9 cellular contexts compared by ENCODE assay signal in genomic region chr1:234533975-234534876, GRCh38. TPM values are rescaled to one million over a fixed set of nuclear protein-coding genes. Genes with fewer than 3 reads are reported as not detected.
DNase-seq lines count a peak whose midpoint lies in the region; ATAC-seq, FAIRE-seq and TF ChIP-seq lines count a peak whose summit lies in the region.
"Had no signal": no experiment of that assay in that cellular context is flagged by ENCODE, and none has a peak within 500 bp of the region (broad histone marks: within the 10 kb centered on the region; RNA-seq: fewer than 3 reads in every experiment).

No MANE protein-coding gene starts in this region.

- H2AFZ ChIP-seq in HepG2 (ENCODE audit: low read length), result no peak overlapping the region

- intact Hi-C loops in breast epithelium (cut with DNase I; ENCODE audit: low total_unique reads), result loop anchor here (10.0 kb wide), 1 partner anchor 71 kb away; no protein-coding TSS in a partner anchor
- intact Hi-C loops in HepG2 (cut with micrococcal nuclease; ENCODE audit: unreplicated experiment), result no loop called here

- peaks cover 19 to 67% of the 10 kb centered on the region in 2 donors for H3K4me1 ChIP-seq in breast epithelium
- peaks cover 76% of the 10 kb centered on the region for H3K4me1 ChIP-seq in HepG2 (ENCODE audit: insufficient read depth, low read length)

- no peak overlapping the region for H3K4me3 Mint-ChIP-seq in stimulated activated memory B cell treated with anti-CD40 and anti-IgM and Interleukin-4, amounts not matched to agents 10 μg/mL and 1 μg/mL and 100 μg/mL, for 72 hours
- H3K4me3 Mint-ChIP-seq: activated naive CD4-positive, alpha-beta T cell treated with anti-CD3 and anti-CD28 coated beads, Interleukin-2, amount 50 U/mL, for 24 hours had no signal

- peak overlapping the region; percentile 98 for H3K27ac ChIP-seq in breast epithelium
- no peak overlapping the region for H3K27ac ChIP-seq in HepG2 (ENCODE audit: extremely low read length, insufficient read depth, low read length)
- peak overlapping the region; percentile 90 for H3K27ac ChIP-seq in temporal lobe (ENCODE audit: low read depth, low read length)

- no peaks in the 10 kb centered on the region for H3K27me3 ChIP-seq in breast epithelium
- H3K27me3 ChIP-seq in HepG2 (ENCODE audit: control insufficient read depth in 1 of 2, insufficient read depth in 2 of 2, low read length in 2 of 2), result no peaks in the 10 kb centered on the region; a peak in 2 of 5 replicates

- ATAC-seq in HepG2 (no peak), GM19463 (IDR thresholded peaks at IDR 0.05; ENCODE audit: unreplicated experiment) (no peak)
- no peak for ATAC-seq in stimulated activated memory B cell treated with anti-CD40 and anti-IgM and Interleukin-4, amounts not matched to agents 10 μg/mL and 1 μg/mL and 100 μg/mL, for 72 hours

- FAIRE-seq in HepG2 (lab: Jason Lieb, UNC), result no peak

- no peaks in the 10 kb centered on the region for H3K79me2 ChIP-seq in HepG2 (ENCODE audit: insufficient read depth, low read length)

- CTCF ChIA-PET in HepG2 (lab: Yijun Ruan, JAX; ENCODE audit: low intra/inter-chr PET ratio, low total read pairs), result no interaction called here

- no peak for TF ChIP-seq EP300 in HepG2 (IDR thresholded peaks at IDR 0.05; ENCODE audit: low read depth in 2 of 2, low read length in 2 of 2)
- no peak for TF ChIP-seq EP300 in HepG2 (CRISPR knock-in tag; IDR thresholded peaks at IDR 0.05; ENCODE audit: borderline replicate concordance)

- H3K27ac Mint-ChIP-seq in stimulated activated memory B cell treated with anti-CD40 and anti-IgM and Interleukin-4, amounts not matched to agents 10 μg/mL and 1 μg/mL and 100 μg/mL, for 72 hours, result no peak overlapping the region
- H3K27ac Mint-ChIP-seq: activated naive CD4-positive, alpha-beta T cell treated with anti-CD3 and anti-CD28 coated beads, Interleukin-2, amount 50 U/mL, for 24 hours had no signal

- no peak overlapping the region for H3K9ac ChIP-seq in HepG2 (ENCODE audit: insufficient read depth, low read depth, low read length)

- no peaks in the 10 kb centered on the region for H3K27me3 Mint-ChIP-seq in stimulated activated memory B cell treated with anti-CD40 and anti-IgM and Interleukin-4, amounts not matched to agents 10 μg/mL and 1 μg/mL and 100 μg/mL, for 72 hours

- in situ Hi-C loops in HepG2 (cut with HindIII; ENCODE audit: extremely low pct_ligation_motif_present, low pct_unique_long_range_greater_than_20kb), result no loop called here

- H3K36me3 ChIP-seq in breast epithelium, result no peaks in the 10 kb centered on the region
- H3K36me3 ChIP-seq in HepG2 (replicated peaks in 1 of 2; ENCODE audit: control insufficient read depth in 1 of 2, insufficient read depth in 2 of 2, low read length in 2 of 2), result no peaks in the 10 kb centered on the region

- TF ChIP-seq RAD21 in HepG2 (CRISPR knock-in tag; IDR thresholded peaks at IDR 0.05), result no peak

- H4K20me1 ChIP-seq in HepG2 (ENCODE audit: insufficient read depth, low read length), result no peaks in the 10 kb centered on the region

- peak overlapping the region in 1 of 3 donors; percentile 8 for H3K4me3 ChIP-seq in breast epithelium
- H3K4me3 ChIP-seq in HepG2 (replicated peaks in 1 of 3; ENCODE audit: insufficient read depth in 1 of 3, low read depth in 2 of 3, low read length in 3 of 3), result no peak overlapping the region

- H3K9me3 Mint-ChIP-seq in stimulated activated memory B cell treated with anti-CD40 and anti-IgM and Interleukin-4, amounts not matched to agents 10 μg/mL and 1 μg/mL and 100 μg/mL, for 72 hours, result no peaks in the 10 kb centered on the region
- H3K9me3 Mint-ChIP-seq: activated naive CD4-positive, alpha-beta T cell treated with anti-CD3 and anti-CD28 coated beads, Interleukin-2, amount 50 U/mL, for 24 hours had no signal

- TF ChIP-seq CTCF in breast epithelium (IDR thresholded peaks at IDR 0.05), result no peak
- TF ChIP-seq CTCF in HepG2 (CRISPR knock-in tag; IDR thresholded peaks at IDR 0.05), result no peak
- no peak for TF ChIP-seq CTCF in GM10266 (IDR thresholded peaks at IDR 0.05; ENCODE audit: control insufficient read depth, insufficient read depth, low read depth, missing control alignments)

- peaks cover 6% of the 10 kb centered on the region for H3K4me1 Mint-ChIP-seq in stimulated activated memory B cell treated with anti-CD40 and anti-IgM and Interleukin-4, amounts not matched to agents 10 μg/mL and 1 μg/mL and 100 μg/mL, for 72 hours
- H3K4me1 Mint-ChIP-seq: activated naive CD4-positive, alpha-beta T cell treated with anti-CD3 and anti-CD28 coated beads, Interleukin-2, amount 50 U/mL, for 24 hours had no signal

- TF ChIP-seq POLR2A in breast epithelium (IDR thresholded peaks at IDR 0.05), result no peak
- no peak for TF ChIP-seq POLR2A in HepG2 (IDR thresholded peaks at IDR 0.05; ENCODE audit: insufficient read depth in 1 of 2, low read depth in 2 of 2, low read length in 2 of 2)

- H3K4me2 ChIP-seq in HepG2 (ENCODE audit: low read depth, low read length), result peak overlapping the region; percentile 50

- H3K36me3 Mint-ChIP-seq in stimulated activated memory B cell treated with anti-CD40 and anti-IgM and Interleukin-4, amounts not matched to agents 10 μg/mL and 1 μg/mL and 100 μg/mL, for 72 hours, result no peaks in the 10 kb centered on the region
- H3K36me3 Mint-ChIP-seq: activated naive CD4-positive, alpha-beta T cell treated with anti-CD3 and anti-CD28 coated beads, Interleukin-2, amount 50 U/mL, for 24 hours had no signal

- DNase-seq in NCI-H1417 (lab: John Stamatoyannopoulos, UW) (peak in 2 of 3 experiments; percentile 53 to 85), breast epithelium (ENCODE audit: low spot score in 2 of 2) (peak; percentile 91 to 97), HepG2 (ENCODE audit: low spot score) (no peak), GM10266 (ENCODE audit: extremely low spot score) (no peak)
- DNase-seq in stimulated activated CD4-positive, alpha-beta T cell treated with anti-CD3 and anti-CD28 coated beads, Interleukin-12 subunit alpha, Interleukin-12 subunit beta, amount 100 ng/mL, for 4 hours, result no peak

- no TSS peak for BruUV-seq in HepG2 (replicated peaks; lab: Mats Ljungman, UMichigan)

- WGBS in HepG2 (ENCODE audit: low lambda C conversion rate), result 22% methylated on average over 14 of the region's 14 CpGs

- no peaks in the 10 kb centered on the region for H3K9me3 ChIP-seq in breast epithelium
- no peaks in the 10 kb centered on the region for H3K9me3 ChIP-seq in HepG2 (ENCODE audit: low read length)

- POLR2A ChIA-PET in HepG2 (lab: Yijun Ruan, JAX), result no interaction called here

TF ChIP-seq in HepG2, 621 proteins besides CTCF, POLR2A, EP300 and RAD21 (continues in another document):
- TF ChIP-seq ATF1 (CRISPR knock-in tag; IDR thresholded peaks at IDR 0.05) (no peak), SNRNP70 (IDR thresholded peaks at IDR 0.05; ENCODE audit: low read depth, low read length) (no peak), ETV5 (CRISPR knock-in tag; IDR thresholded peaks at IDR 0.05; ENCODE audit: borderline replicate concordance) (no peak), NR2F2 (IDR thresholded peaks at IDR 0.05; ENCODE audit: borderline replicate concordance, low read depth) (no peak), ZBTB7B (CRISPR knock-in tag; IDR thresholded peaks at IDR 0.05) (no peak), ZNF678 (CRISPR knock-in tag; IDR thresholded peaks at IDR 0.05) (no peak), SPEN (CRISPR knock-in tag; IDR thresholded peaks at IDR 0.05; ENCODE audit: low read depth) (no peak), SMYD3 (CRISPR knock-in tag; IDR thresholded peaks at IDR 0.05) (no peak), ZKSCAN5 (CRISPR knock-in tag; IDR thresholded peaks at IDR 0.05) (no peak)
- TF ChIP-seq, protein P1, sequence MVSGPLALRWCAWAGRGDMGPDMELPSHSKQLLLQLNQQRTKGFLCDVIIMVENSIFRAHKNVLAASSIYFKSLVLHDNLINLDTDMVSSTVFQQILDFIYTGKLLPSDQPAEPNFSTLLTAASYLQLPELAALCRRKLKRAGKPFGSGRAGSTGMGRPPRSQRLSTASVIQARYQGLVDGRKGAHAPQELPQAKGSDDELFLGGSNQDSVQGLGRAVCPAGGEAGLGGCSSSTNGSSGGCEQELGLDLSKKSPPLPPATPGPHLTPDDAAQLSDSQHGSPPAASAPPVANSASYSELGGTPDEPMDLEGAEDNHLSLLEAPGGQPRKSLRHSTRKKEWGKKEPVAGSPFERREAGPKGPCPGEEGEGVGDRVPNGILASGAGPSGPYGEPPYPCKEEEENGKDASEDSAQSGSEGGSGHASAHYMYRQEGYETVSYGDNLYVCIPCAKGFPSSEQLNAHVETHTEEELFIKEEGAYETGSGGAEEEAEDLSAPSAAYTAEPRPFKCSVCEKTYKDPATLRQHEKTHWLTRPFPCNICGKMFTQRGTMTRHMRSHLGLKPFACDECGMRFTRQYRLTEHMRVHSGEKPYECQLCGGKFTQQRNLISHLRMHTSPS (CRISPR knock-in tag; IDR thresholded peaks at IDR 0.05; ENCODE audit: low read depth), result no peak

RNA-seq across cellular contexts. Expression of gene TARBP1, which starts 55.2 kb away (rescaled TPM):
- total RNA-seq in breast epithelium (10 to 100 TPM; 12.3 to 39.2 (median 32.1) TPM), HepG2 (2016; rRNA removed; fragmentation: Illumina TruSeq; extraction: Trizol) (31.0 and 37.7 TPM in 2 replicates), temporal lobe (42.3 TPM)
- 8.0 and 10.9 TPM in 2 replicates for total RNA-seq in HepG2 (2016; cell fraction: cytosol; rRNA removed; fragmentation: Illumina TruSeq; extraction: Trizol; ENCODE audit: low read depth)
- total RNA-seq in HepG2 (2016; cell fraction: insoluble cytoplasmic fraction; rRNA removed; fragmentation: Illumina TruSeq; extraction: Trizol), result 33.0 and 39.2 TPM in 2 replicates
- 9.9 and 14.5 TPM in 2 replicates for total RNA-seq in HepG2 (2016; cell fraction: membrane; rRNA removed; fragmentation: Illumina TruSeq; extraction: Trizol)
- total RNA-seq in HepG2 (2016; cell fraction: nucleus; rRNA removed; fragmentation: Illumina TruSeq; extraction: Trizol), result 49.3 and 51.0 TPM in 2 replicates
- polyA plus RNA-seq in HepG2 (2011; rRNA removed), result 58.7 and 67.0 TPM in 2 replicates
- 15.2 and 18.3 TPM in 2 replicates for polyA plus RNA-seq in HepG2 (2011; cell fraction: cytosol; rRNA removed)
- 127 and 145 TPM in 2 replicates for polyA plus RNA-seq in HepG2 (2011; cell fraction: nucleus; rRNA removed)
- polyA plus RNA-seq in HepG2 (2012), result 31.2 and 34.3 TPM in 2 replicates
- polyA plus RNA-seq in HepG2 (2016; cell fraction: cytosol; fragmentation: Illumina TruSeq; extraction: Trizol; ENCODE audit: low read depth), result 1.00 and 1.2 TPM in 2 replicates
- polyA plus RNA-seq in HepG2 (2016; cell fraction: insoluble cytoplasmic fraction; fragmentation: Illumina TruSeq; extraction: Trizol; ENCODE audit: low read depth), result 26.8 and 27.3 TPM in 2 replicates
- polyA plus RNA-seq in HepG2 (2016; cell fraction: membrane; fragmentation: Illumina TruSeq; extraction: Trizol; ENCODE audit: low read depth), result 3.6 and 4.1 TPM in 2 replicates
- 121 and 134 TPM in 2 replicates for polyA plus RNA-seq in HepG2 (2016; cell fraction: nucleus; fragmentation: Illumina TruSeq; extraction: Trizol; ENCODE audit: insufficient read depth, low read depth)
- 15.4 and 29.8 TPM in 2 replicates for polyA minus RNA-seq in HepG2 (2011; rRNA and poly(A)+ RNA removed; ENCODE audit: low replicate concordance)
- 10.9 and 11.5 TPM in 2 replicates for polyA minus RNA-seq in HepG2 (2011; cell fraction: cytosol; rRNA and poly(A)+ RNA removed)
- polyA minus RNA-seq in HepG2 (2011; cell fraction: nucleus; rRNA and poly(A)+ RNA removed), result 73.5 and 78.7 TPM in 2 replicates

Comparison
In these comparisons a context has a peak if more than half of its experiments do, and no peak if none do; other contexts are left out.
1. DNase-seq: peak in NCI-H1417 (2 of 3) and breast epithelium (2 of 2); none in HepG2 (single experiment), GM10266 (single experiment) and stimulated activated CD4-positive, alpha-beta T cell treated with anti-CD3 and anti-CD28 coated beads, Interleukin-12 subunit alpha, Interleukin-12 subunit beta, amount 100 ng/mL, for 4 hours (single experiment).